23 cellular contexts compared by ENCODE assay signal in the genomic region with DNA sequence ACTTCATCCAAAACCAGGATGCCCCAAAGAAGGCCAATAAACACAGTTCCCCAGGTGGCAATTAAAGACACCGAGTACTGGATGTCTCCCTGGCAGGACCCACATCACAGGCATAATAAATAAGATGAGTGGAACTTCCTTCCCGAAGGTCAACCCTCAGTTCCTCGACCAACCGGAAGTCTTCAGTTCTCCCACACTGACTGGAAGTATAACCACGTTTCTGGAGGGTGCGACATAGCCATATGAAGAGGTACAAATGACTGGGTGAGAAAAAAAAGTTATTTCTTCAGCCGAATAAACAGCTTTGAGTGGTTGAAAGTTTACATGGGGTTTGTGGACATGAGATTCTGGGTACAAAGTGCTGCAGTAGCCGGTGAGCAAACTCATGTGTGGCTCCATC. TPM values are rescaled to one million over a fixed set of nuclear protein-coding genes. Genes with fewer than 3 reads are reported as not detected.
"Had no signal": no experiment of that assay in that cellular context is flagged by ENCODE, and none has a peak within 500 bp of the region (broad histone marks: within the 10 kb centered on the region; RNA-seq: fewer than 3 reads in every experiment).

No MANE protein-coding gene starts in this region.

- H3K36me3 Mint-ChIP-seq: mesothelial cell of epicardium had no signal

- H3K27ac Mint-ChIP-seq: memory B cell; mesothelial cell of epicardium; stimulated activated naive B cell treated with anti-CD40 and anti-IgM and Interleukin-4, amounts not matched to agents 10 μg/mL and 1 μg/mL and 100 μg/mL, for 72 hours had no signal

- FAIRE-seq: frontal cortex had no signal

- H3K4me3 Mint-ChIP-seq: memory B cell; mesothelial cell of epicardium; nephron; stimulated activated naive B cell treated with anti-CD40 and anti-IgM and Interleukin-4, amounts not matched to agents 10 μg/mL and 1 μg/mL and 100 μg/mL, for 72 hours; stimulated activated naive CD8-positive, alpha-beta T cell treated with anti-CD3 and anti-CD28 coated beads, Interleukin-15, amount 100 ng/mL, for 72 hours had no signal

- H3K9me3 Mint-ChIP-seq: memory B cell; mesothelial cell of epicardium; nephron; stimulated activated naive B cell treated with anti-CD40 and anti-IgM and Interleukin-4, amounts not matched to agents 10 μg/mL and 1 μg/mL and 100 μg/mL, for 72 hours; stimulated activated naive CD8-positive, alpha-beta T cell treated with anti-CD3 and anti-CD28 coated beads, Interleukin-15, amount 100 ng/mL, for 72 hours had no signal

- H3K4me1 Mint-ChIP-seq: memory B cell; mesothelial cell of epicardium; nephron; stimulated activated naive B cell treated with anti-CD40 and anti-IgM and Interleukin-4, amounts not matched to agents 10 μg/mL and 1 μg/mL and 100 μg/mL, for 72 hours had no signal

- ATAC-seq: esophagus mucosa; heart right ventricle; left lobe of liver; lower lobe of right lung; stimulated activated naive B cell treated with anti-CD40 and anti-IgM and Interleukin-4, amounts not matched to agents 10 μg/mL and 1 μg/mL and 100 μg/mL, for 72 hours; stimulated activated naive CD8-positive, alpha-beta T cell treated with anti-CD3 and anti-CD28 coated beads, Interleukin-15, amount 100 ng/mL, for 72 hours had no signal

- DNase-seq: effector CD8-positive, alpha-beta T cell; heart right ventricle; islet precursor cell; lower lobe of right lung; right lobe of liver; stimulated activated CD4-positive, alpha-beta T cell treated with anti-CD3 and anti-CD28 coated beads, Interleukin-4, amount 100 ng/mL, for 1 hour; stimulated activated CD8-positive, alpha-beta memory T cell treated with anti-CD3 and anti-CD28 coated beads, Interleukin-4, amount 100 ng/mL, for 48 hours; stimulated activated naive B cell treated with anti-CD40 and anti-IgM and Interleukin-4, amounts not matched to agents 10 μg/mL and 1 μg/mL and 100 μg/mL, for 72 hours; stimulated activated naive CD8-positive, alpha-beta T cell treated with anti-CD3 and anti-CD28 coated beads, Interleukin-15, amount 100 ng/mL, for 72 hours; testis had no signal

- H3K27me3 Mint-ChIP-seq: memory B cell; stimulated activated naive B cell treated with anti-CD40 and anti-IgM and Interleukin-4, amounts not matched to agents 10 μg/mL and 1 μg/mL and 100 μg/mL, for 72 hours; stimulated activated naive CD8-positive, alpha-beta T cell treated with anti-CD3 and anti-CD28 coated beads, Interleukin-15, amount 100 ng/mL, for 72 hours had no signal

RNA-seq across cellular contexts. Expression of a gene that starts 34.6 kb away (rescaled TPM):
- total RNA-seq: chondrocyte, esophagus mucosa, frontal cortex, glomerular endothelial cell, mesothelial cell of epicardium, myocyte, omental fat pad, renal cortical epithelial cell, tibial nerve, ureter had no signal
